In the genomic region with DNA sequence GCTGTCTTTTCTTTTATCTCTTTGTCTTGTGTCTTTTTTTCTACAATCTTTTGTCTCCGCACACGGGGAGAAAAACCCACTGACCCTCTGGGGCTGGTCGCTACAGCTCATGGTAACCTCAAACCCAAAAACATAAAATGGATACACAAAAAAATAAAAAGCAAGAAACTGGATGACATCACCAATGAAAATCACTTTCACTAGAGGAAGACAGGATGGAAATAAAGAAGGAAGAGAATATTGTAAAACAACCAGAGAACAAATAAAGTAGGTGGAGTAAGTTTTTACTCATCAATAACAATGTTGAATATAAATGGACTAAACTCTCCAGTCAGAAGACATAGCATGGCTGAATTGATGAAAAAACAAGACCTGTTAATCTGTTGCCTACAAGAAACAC, we compare ENCODE assay signal across 28 cellular contexts.
"Had no signal": no experiment of that assay in that cellular context is flagged by ENCODE, and none has a peak within 500 bp of the region (broad histone marks: within the 10 kb centered on the region; RNA-seq: fewer than 3 reads in every experiment).

No MANE protein-coding gene starts in this region.

- H3K27me3 ChIP-seq: colonic mucosa, dorsolateral prefrontal cortex, esophagus muscularis mucosa, esophagus squamous epithelium, foreskin keratinocyte, gastrocnemius medialis, gastroesophageal sphincter, heart left ventricle, heart right ventricle had no signal

- H3K27ac ChIP-seq: colonic mucosa, coronary artery, dorsolateral prefrontal cortex, epithelial cell of prostate, esophagus muscularis mucosa, esophagus squamous epithelium, foreskin keratinocyte, gastrocnemius medialis, gastroesophageal sphincter, heart left ventricle, heart right ventricle had no signal

- H3K4me3 ChIP-seq: colonic mucosa, coronary artery, dorsolateral prefrontal cortex, esophagus muscularis mucosa, esophagus squamous epithelium, gastrocnemius medialis, gastroesophageal sphincter, heart left ventricle, heart right ventricle had no signal

- H3K9me3 ChIP-seq: colonic mucosa, esophagus muscularis mucosa, esophagus squamous epithelium, gastrocnemius medialis had no signal

- ATAC-seq: effector memory CD8-positive, alpha-beta T cell; esophagus mucosa; foreskin keratinocyte; gastrocnemius medialis; gastroesophageal sphincter; heart left ventricle; heart right ventricle had no signal

- DNase-seq: colonic mucosa; cortex of kidney; dermis blood vessel endothelial cell; dorsolateral prefrontal cortex; effector CD4-positive, alpha-beta T cell; effector CD8-positive, alpha-beta T cell; effector memory CD4-positive, alpha-beta T cell; effector memory CD8-positive, alpha-beta T cell; endodermal cell; erythroblast; esophagus squamous epithelium; foreskin fibroblast; foreskin keratinocyte; foreskin melanocyte; gastrocnemius medialis; glutamatergic neuron; head of caudate nucleus; heart left ventricle; heart right ventricle had no signal

- H3K36me3 ChIP-seq: colonic mucosa, gastrocnemius medialis, heart left ventricle had no signal

- FAIRE-seq: colon, endometrium, endothelial cell of umbilical vein, frontal cortex had no signal

- H3K4me1 ChIP-seq: colonic mucosa, esophagus muscularis mucosa, foreskin keratinocyte, gastroesophageal sphincter, heart left ventricle, heart right ventricle had no signal
